Comparison of ENCODE assay signal across 9 cellular contexts in the genomic region with DNA sequence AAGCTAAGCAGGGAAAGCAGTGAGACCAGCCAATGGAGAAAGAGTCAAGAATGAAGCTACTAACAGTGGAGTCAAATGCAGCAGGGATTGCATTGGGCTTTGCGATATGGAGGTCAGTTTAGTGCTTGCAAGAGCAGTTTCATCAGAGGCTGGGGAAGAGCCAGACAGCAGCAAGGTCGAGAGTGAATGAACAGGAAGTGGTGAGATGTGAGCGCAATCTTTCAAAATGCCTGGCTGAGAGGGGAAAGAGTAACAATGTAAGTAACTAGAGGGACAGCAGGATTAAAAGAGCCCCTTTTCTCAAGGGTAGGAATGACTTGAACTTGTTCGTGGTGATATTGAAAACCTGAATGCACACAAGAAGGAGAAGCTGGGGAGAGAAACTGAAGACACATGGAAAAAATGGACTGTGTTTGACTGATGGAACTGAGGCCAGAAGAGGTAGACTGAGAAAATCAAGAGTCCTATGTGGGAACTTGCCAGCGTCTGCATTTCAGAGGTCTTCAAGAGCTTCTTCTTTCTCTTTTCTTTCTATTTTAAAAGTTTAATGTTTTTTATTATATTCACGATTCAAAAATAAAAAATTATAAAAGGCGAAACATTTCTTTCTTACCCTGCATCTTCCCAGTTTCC. TPM values are rescaled to one million over a fixed set of nuclear protein-coding genes. Genes with fewer than 3 reads are reported as not detected.
DNase-seq lines count a peak whose midpoint lies in the region; ATAC-seq and TF ChIP-seq lines count a peak whose summit lies in the region.
"Had no signal": no experiment of that assay in that cellular context is flagged by ENCODE, and none has a peak within 500 bp of the region (broad histone marks: within the 10 kb centered on the region; RNA-seq: fewer than 3 reads in every experiment).

No MANE protein-coding gene starts in this region.

- H4K20me1 ChIP-seq in DOHH2 (ENCODE audit: control insufficient read depth, insufficient read depth, low read depth, low read length), result no peaks in the 10 kb centered on the region

- peak; percentile 96 for ATAC-seq in GM19452 (IDR thresholded peaks at IDR 0.05; ENCODE audit: unreplicated experiment)
- ATAC-seq in HG03442 (IDR thresholded peaks at IDR 0.05; ENCODE audit: unreplicated experiment), result peak; percentile 85
- ATAC-seq in left lobe of liver, result peak; percentile 98
- no peak for ATAC-seq in HG02970 (IDR thresholded peaks at IDR 0.05; ENCODE audit: low FRiP score, unreplicated experiment)

- H3K4me3 ChIP-seq in DOHH2 (ENCODE audit: low read length), result peak overlapping the region; percentile 50
- H3K4me3 ChIP-seq: tibial nerve had no signal

- no peak for TF ChIP-seq CTCF in DOHH2 (IDR thresholded peaks at IDR 0.05; ENCODE audit: low read depth, low read length, poor library complexity, severe bottlenecking)

- no peaks in the 10 kb centered on the region for H3K36me3 ChIP-seq in DOHH2 (ENCODE audit: control insufficient read depth, low read length)
- H3K36me3 ChIP-seq: tibial nerve had no signal

- H3K27ac ChIP-seq in DOHH2 (ENCODE audit: low read depth, low read length), result no peak overlapping the region
- H3K27ac ChIP-seq: tibial nerve had no signal

- peak overlapping the region; percentile 63 for H3K4me2 ChIP-seq in DOHH2 (ENCODE audit: low read length)

- peaks cover 42% of the 10 kb centered on the region for H3K4me1 ChIP-seq in DOHH2 (ENCODE audit: control insufficient read depth, low read length)

- H3K9me2 ChIP-seq in DOHH2 (replicated peaks; ENCODE audit: control insufficient read depth, low read length), result no peaks in the 10 kb centered on the region

- no peaks in the 10 kb centered on the region for H3F3A ChIP-seq in DOHH2 (ENCODE audit: control insufficient read depth, insufficient read depth)

- H3K9me3 ChIP-seq in DOHH2 (ENCODE audit: control insufficient read depth, insufficient read depth, low read length), result no peaks in the 10 kb centered on the region
- H3K9me3 ChIP-seq: tibial nerve had no signal

- no peaks in the 10 kb centered on the region for H3K79me2 ChIP-seq in DOHH2 (ENCODE audit: control insufficient read depth, low read length)

- peak; percentile 50 for DNase-seq in activated CD4-positive, alpha-beta T cell treated with anti-CD3 and anti-CD28 coated beads for 48 hours
- DNase-seq in left lobe of liver (ENCODE audit: low spot score) (peak; percentile 67), DMS153 (lab: John Stamatoyannopoulos, UW) (no peak), NCI-H1417 (lab: John Stamatoyannopoulos, UW) (no peak)

- no peaks in the 10 kb centered on the region for H3K27me3 ChIP-seq in DOHH2 (ENCODE audit: control insufficient read depth, low read length)
- H3K27me3 ChIP-seq: tibial nerve had no signal

RNA-seq across cellular contexts. Expression of gene GPR160, which starts 30.6 kb away (rescaled TPM):
- 0.96 TPM for total RNA-seq in left lobe of liver

RNA-seq across cellular contexts. Expression of gene SEC62, which starts 40.5 kb away (rescaled TPM):
- total RNA-seq in left lobe of liver, result 103 TPM

Comparison
In these comparisons a context has a peak if more than half of its experiments do, and no peak if none do; other contexts are left out.
1. DNase-seq: peak in activated CD4-positive, alpha-beta T cell treated with anti-CD3 and anti-CD28 coated beads for 48 hours (single experiment) and left lobe of liver (single experiment); none in DMS153 (single experiment) and NCI-H1417 (0 of 3).